Comparison of ENCODE assay signal across 2 cellular contexts in genomic region chr16:19527161-19527560, GRCh38.
A peak's percentile ranks its signal among the peaks of the same experiment; 100 is the strongest.
TF ChIP-seq lines count a peak whose summit lies in the region.

No MANE protein-coding gene starts in this region.

TF ChIP-seq in IMR-90, 13 proteins besides CTCF, POLR2A, EP300 and RAD21:
- TF ChIP-seq NFE2L2 (IDR thresholded peaks at IDR 0.05; ENCODE audit: low read depth, low read length): no peak
- no peak for TF ChIP-seq ELK1 (IDR thresholded peaks at IDR 0.05; ENCODE audit: borderline replicate concordance, low read depth, low read length)
- TF ChIP-seq MXI1 (IDR thresholded peaks at IDR 0.05; ENCODE audit: borderline replicate concordance, low read depth, low read length): no peak
- TF ChIP-seq USF2 (IDR thresholded peaks at IDR 0.05; ENCODE audit: low read depth, low read length): no peak
- TF ChIP-seq CHD1 (IDR thresholded peaks at IDR 0.05; ENCODE audit: low read depth, low read length): no peak
- TF ChIP-seq SMC3 (IDR thresholded peaks at IDR 0.05; ENCODE audit: low read depth, low read length): no peak
- no peak for TF ChIP-seq MAZ (IDR thresholded peaks at IDR 0.05; ENCODE audit: borderline replicate concordance, low read depth, low read length)
- TF ChIP-seq CEBPB (IDR thresholded peaks at IDR 0.05; ENCODE audit: low read depth, low read length): no peak
- no peak for TF ChIP-seq RCOR1 (IDR thresholded peaks at IDR 0.05; ENCODE audit: insufficient replicate concordance, low read length)
- no peak for TF ChIP-seq BHLHE40 (IDR thresholded peaks at IDR 0.05; ENCODE audit: low read depth, low read length)
- no peak for TF ChIP-seq MAFK (IDR thresholded peaks at IDR 0.05; ENCODE audit: low read depth, low read length)
- no peak for TF ChIP-seq FOS (IDR thresholded peaks at IDR 0.05; ENCODE audit: low read depth, low read length)
- no peak for TF ChIP-seq RFX5 (IDR thresholded peaks at IDR 0.05; ENCODE audit: low read depth, low read length)

TF ChIP-seq in GM12878, 131 proteins besides CTCF, POLR2A, EP300 and RAD21:
- TF ChIP-seq GATAD2B (conservative IDR thresholded peaks at IDR 0.05; ENCODE audit: low read depth) (no peak), ZNF274 (IDR thresholded peaks at IDR 0.05; ENCODE audit: insufficient read depth, insufficient read length) (no peak), YY1 (IDR thresholded peaks at IDR 0.05; ENCODE audit: low read depth, low read length) (no peak), RCOR1 (conservative IDR thresholded peaks at IDR 0.05; ENCODE audit: low read depth, low read length) (no peak), LARP7 (IDR thresholded peaks at IDR 0.05) (no peak), NR2C1 (IDR thresholded peaks at IDR 0.05) (peak; percentile 41; the same call in 1 of the 2 replicates), TCF3 (IDR thresholded peaks at IDR 0.05; ENCODE audit: borderline replicate concordance, insufficient read depth, low read depth, low read length) (no peak), ETV6 (conservative IDR thresholded peaks at IDR 0.05 in 1 of 2, IDR thresholded peaks at IDR 0.05 in 1 of 2; ENCODE audit: borderline replicate concordance in 1 of 2, low read depth in 1 of 2) (no peak), ZNF384 (IDR thresholded peaks at IDR 0.05; ENCODE audit: borderline replicate concordance, low read depth, low read length) (peak; percentile 67), FOS (IDR thresholded peaks at IDR 0.05; ENCODE audit: borderline replicate concordance, extremely low read depth, insufficient read length) (no peak), USF1 (IDR thresholded peaks at IDR 0.05; ENCODE audit: borderline replicate concordance, extremely low read length, insufficient read depth, low read depth, low read length) (no peak)
